In the genomic region with DNA sequence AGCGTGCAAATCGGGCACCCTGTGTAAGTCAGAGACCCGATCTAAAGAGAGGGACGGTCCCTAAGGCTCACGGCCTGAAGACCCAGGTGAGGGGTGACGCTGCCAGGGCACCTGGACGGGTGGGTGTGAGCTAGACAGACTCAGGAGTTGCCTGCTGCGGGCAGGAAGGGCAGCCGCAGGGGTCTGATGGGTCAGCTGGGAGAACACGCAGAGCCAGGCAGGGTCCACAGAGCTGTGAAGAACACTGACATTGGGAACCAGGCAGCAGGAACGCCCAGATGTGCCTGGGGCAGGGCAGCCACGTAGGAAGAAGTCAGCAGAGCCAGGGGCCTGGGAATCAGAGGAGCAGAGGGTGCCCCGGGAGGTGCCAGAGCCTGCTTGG, we compare ENCODE assay signal across 21 cellular contexts. TPM values are rescaled to one million over a fixed set of nuclear protein-coding genes. Genes with fewer than 3 reads are reported as not detected.
DNase-seq lines count a peak whose midpoint lies in the region; ATAC-seq, FAIRE-seq and TF ChIP-seq lines count a peak whose summit lies in the region.
"Had no signal": no experiment of that assay in that cellular context is flagged by ENCODE, and none has a peak within 500 bp of the region (broad histone marks: within the 10 kb centered on the region; RNA-seq: fewer than 3 reads in every experiment).

No MANE protein-coding gene starts in this region.

- no peaks in the 10 kb centered on the region for H3K27me3 ChIP-seq in right lobe of liver
- H3K27me3 ChIP-seq in HepG2 (ENCODE audit: control insufficient read depth in 1 of 2, insufficient read depth in 2 of 2, low read length in 2 of 2): no peaks in the 10 kb centered on the region
- H3K27me3 ChIP-seq in H1 (replicated peaks in 1 of 4; ENCODE audit: control insufficient read depth in 3 of 4, extremely low read depth in 1 of 4, insufficient read depth in 3 of 4, low read length in 3 of 4): no peaks in the 10 kb centered on the region
- H3K27me3 ChIP-seq in suprapubic skin: no peaks in the 10 kb centered on the region

- H2AFZ ChIP-seq in HepG2 (ENCODE audit: low read length) (no peak overlapping the region), H1 (ENCODE audit: low read length) (no peak overlapping the region)

- BruUV-seq in HepG2 (replicated peaks; lab: Mats Ljungman, UMichigan): no TSS peak

- no peak overlapping the region for H2BK5ac ChIP-seq in H1 (ENCODE audit: low read depth, low read length)

- no peak overlapping the region for H3K4ac ChIP-seq in H1 (replicated peaks; ENCODE audit: insufficient read length, low read depth, low read length)

- H3K4me1 ChIP-seq in right lobe of liver (no peaks in the 10 kb centered on the region), HepG2 (ENCODE audit: insufficient read depth, low read length) (no peaks in the 10 kb centered on the region), H1 (replicated peaks in 1 of 4; ENCODE audit: control insufficient read depth in 3 of 4, insufficient read depth in 4 of 4, low read length in 3 of 4) (peaks cover 0 to 1% (median 0%) of the 10 kb centered on the region in 4 experiments; a peak in 1 of 7 replicates), suprapubic skin (peaks cover 11% of the 10 kb centered on the region)
- H3K4me1 ChIP-seq: A549 had no signal

- H3K14ac ChIP-seq in H1 (ENCODE audit: insufficient read length): no peak overlapping the region

- 0 out of 2 replicates have a peak overlapping the region, but pooled peaks have one; percentile 17 for H2BK12ac ChIP-seq in H1 (ENCODE audit: low read depth, low read length)

- no peak overlapping the region for H4K91ac ChIP-seq in H1 (replicated peaks; ENCODE audit: insufficient read length, low read length)

- no peak overlapping the region for H3K4me3 ChIP-seq in right lobe of liver
- H3K4me3 ChIP-seq in HepG2 (replicated peaks in 1 of 3; ENCODE audit: insufficient read depth in 1 of 3, low read depth in 2 of 3, low read length in 3 of 3): no peak overlapping the region
- H3K4me3 ChIP-seq in H1 (ENCODE audit: extremely low read depth in 1 of 4, insufficient read depth in 2 of 4, low read depth in 3 of 4, low read length in 4 of 4): no peak overlapping the region
- H3K4me3 ChIP-seq in suprapubic skin: no peak overlapping the region
- H3K4me3 ChIP-seq: A549 had no signal

- WGBS in right lobe of liver (ENCODE audit: insufficient coverage, low coverage, low lambda C conversion rate, missing lambda C conversion rate): 100% methylated on average over 1 of the region's 13 CpGs
- 96% methylated on average over 12 of the region's 13 CpGs for WGBS in HepG2 (ENCODE audit: low lambda C conversion rate)
- 95% methylated on average over 8 of the region's 13 CpGs; no CpG with 5 or more reads in 1 of the 2 experiments for WGBS in H1 (ENCODE audit: extremely low coverage in 1 of 2, insufficient coverage in 1 of 2, insufficient read length in 1 of 2, insufficient replicate concordance in 2 of 2, low coverage in 1 of 2, low lambda C conversion rate in 2 of 2, missing lambda C conversion rate in 1 of 2), 2 experiments
- 91% methylated on average over 13 of the region's 13 CpGs for WGBS in suprapubic skin

- TF ChIP-seq POLR2A in right lobe of liver (IDR thresholded peaks at IDR 0.05) (no peak), HepG2 (IDR thresholded peaks at IDR 0.05; ENCODE audit: insufficient read depth in 1 of 2, low read depth in 2 of 2, low read length in 2 of 2) (no peak), H1 (IDR thresholded peaks at IDR 0.05; ENCODE audit: control extremely low read depth in 1 of 2, low read depth in 2 of 2, low read length in 2 of 2) (no peak), suprapubic skin (IDR thresholded peaks at IDR 0.05) (no peak)

- TF ChIP-seq RAD21 in HepG2 (CRISPR knock-in tag; IDR thresholded peaks at IDR 0.05): no peak
- TF ChIP-seq RAD21 in H1 (IDR thresholded peaks at IDR 0.05 in 1 of 2, conservative IDR thresholded peaks at IDR 0.05 in 1 of 2; ENCODE audit: low read depth in 2 of 2, low read length in 2 of 2): no peak

- H2BK20ac ChIP-seq in H1 (ENCODE audit: low read length): no peak overlapping the region

- peaks cover 7% of the 10 kb centered on the region for H3K4me1 Mint-ChIP-seq in nephron progenitor cell

- peak overlapping the region; percentile 26 for H3K27ac Mint-ChIP-seq in nephron progenitor cell
- H3K27ac Mint-ChIP-seq: HFFc6 had no signal

- in situ Hi-C loops in HepG2 (cut with HindIII; ENCODE audit: extremely low pct_ligation_motif_present, low pct_unique_long_range_greater_than_20kb): no loop called here

- H3K27me3 Mint-ChIP-seq in nephron progenitor cell (ENCODE audit: low read depth, poor library complexity): no peaks in the 10 kb centered on the region
- H3K27me3 Mint-ChIP-seq: CD4-positive, alpha-beta memory T cell had no signal

- no peak overlapping the region for H4K5ac ChIP-seq in H1 (ENCODE audit: insufficient read length, low read depth, low read length)

- no peaks in the 10 kb centered on the region for H3K9me3 ChIP-seq in right lobe of liver
- no peaks in the 10 kb centered on the region for H3K9me3 ChIP-seq in HepG2 (ENCODE audit: low read length)
- H3K9me3 ChIP-seq in H1 (ENCODE audit: insufficient read depth in 2 of 2, low read depth in 1 of 2, low read length in 1 of 2): no peaks in the 10 kb centered on the region
- H3K9me3 ChIP-seq in suprapubic skin: no peaks in the 10 kb centered on the region
- H3K9me3 ChIP-seq: A549 had no signal

- H2AK5ac ChIP-seq in H1 (ENCODE audit: low read depth, low read length): no peak overlapping the region

- ATAC-seq in right lobe of liver (no peak), HepG2 (no peak)

- H3K9ac ChIP-seq in HepG2 (ENCODE audit: insufficient read depth, low read depth, low read length) (no peak overlapping the region), H1 (replicated peaks in 1 of 4; ENCODE audit: extremely low read depth in 1 of 4, low read depth in 3 of 4, low read length in 3 of 4) (no peak overlapping the region)

- H3K18ac ChIP-seq in H1 (ENCODE audit: extremely low read depth, low read length): no peak overlapping the region

- FAIRE-seq in HepG2 (lab: Jason Lieb, UNC) (no peak), H1 (lab: Jason Lieb, UNC) (no peak)
- FAIRE-seq: A549, GM12892, GM18507, H54 had no signal

- no peak overlapping the region for H2BK120ac ChIP-seq in H1 (replicated peaks; ENCODE audit: low read depth, low read length)

- peaks cover 4% of the 10 kb centered on the region; the same call in 1 of the 2 replicates for H3K23me2 ChIP-seq in H1 (ENCODE audit: low read depth, low read length)

- no peak overlapping the region for H2BK15ac ChIP-seq in H1 (ENCODE audit: low read length)

- peaks cover 11% of the 10 kb centered on the region; the same call in 1 of the 2 replicates for H4K20me1 ChIP-seq in HepG2 (ENCODE audit: insufficient read depth, low read length)
- H4K20me1 ChIP-seq in H1 (replicated peaks in 1 of 2; ENCODE audit: control insufficient read depth in 1 of 2, insufficient read depth in 2 of 2, low read length in 2 of 2): peaks cover 14 to 40% of the 10 kb centered on the region in 2 experiments

- H4K8ac ChIP-seq in H1 (ENCODE audit: extremely low read depth, insufficient read depth, low read length): no peak overlapping the region

- H3K79me2 ChIP-seq in HepG2 (ENCODE audit: insufficient read depth, low read length) (peaks cover 12% of the 10 kb centered on the region), H1 (ENCODE audit: control insufficient read depth in 1 of 2, insufficient read depth in 2 of 2, low read length in 2 of 2) (peaks cover 2 to 80% of the 10 kb centered on the region in 2 experiments; a peak in 3 of 4 replicates)

- no peak overlapping the region for H3K4me2 ChIP-seq in HepG2 (ENCODE audit: low read depth, low read length)
- H3K4me2 ChIP-seq in H1 (ENCODE audit: insufficient read depth in 1 of 2, low read depth in 2 of 2, low read length in 2 of 2): no peak overlapping the region
- H3K4me2 ChIP-seq: A549 had no signal

- H3K79me1 ChIP-seq in H1 (ENCODE audit: low read depth, low read length): peaks cover 26% of the 10 kb centered on the region

- peaks cover 0 to 3% (median 0%) of the 10 kb centered on the region in 4 donors for H3K36me3 ChIP-seq in right lobe of liver
- peaks cover 8 to 16% of the 10 kb centered on the region in 2 experiments; a peak in 4 of 5 replicates for H3K36me3 ChIP-seq in HepG2 (replicated peaks in 1 of 2; ENCODE audit: control insufficient read depth in 1 of 2, insufficient read depth in 2 of 2, low read length in 2 of 2)
- H3K36me3 ChIP-seq in H1 (ENCODE audit: control insufficient read depth in 2 of 4, insufficient read depth in 4 of 4, low read length in 3 of 4): no peaks in the 10 kb centered on the region
- H3K36me3 ChIP-seq in suprapubic skin: peaks cover 6% of the 10 kb centered on the region

- CTCF ChIA-PET in HepG2 (lab: Yijun Ruan, JAX; ENCODE audit: low intra/inter-chr PET ratio, low total read pairs) (no interaction called here), H1 (lab: Charles Lee; ENCODE audit: partially characterized antibody) (no interaction called here)

- no peak overlapping the region for H3K27ac ChIP-seq in right lobe of liver
- no peak overlapping the region for H3K27ac ChIP-seq in HepG2 (ENCODE audit: extremely low read length, insufficient read depth, low read length)
- H3K27ac ChIP-seq in H1 (ENCODE audit: low read depth, low read length): no peak overlapping the region
- no peak overlapping the region for H3K27ac ChIP-seq in suprapubic skin
- H3K27ac ChIP-seq: A549 had no signal

- TF ChIP-seq CTCF in right lobe of liver (IDR thresholded peaks at IDR 0.05) (no peak), HepG2 (CRISPR knock-in tag; IDR thresholded peaks at IDR 0.05) (no peak), H1 (IDR thresholded peaks at IDR 0.05; ENCODE audit: control extremely low read depth in 1 of 3, insufficient read depth in 1 of 3, low read depth in 1 of 3, low read length in 3 of 3) (no peak), nephron progenitor cell (IDR thresholded peaks at IDR 0.05) (no peak), suprapubic skin (IDR thresholded peaks at IDR 0.05) (no peak), GM20000 (IDR thresholded peaks at IDR 0.05; ENCODE audit: extremely low read depth, missing control alignments) (no peak)

- POLR2A ChIA-PET in HepG2 (lab: Yijun Ruan, JAX): no interaction called here
- POLR2A ChIA-PET in H1 (lab: Charles Lee; ENCODE audit: partially characterized antibody): no interaction called here

- H3K4me3 Mint-ChIP-seq in nephron progenitor cell: no peak overlapping the region
- H3K4me3 Mint-ChIP-seq: HFFc6 had no signal

- H3K56ac ChIP-seq in H1 (replicated peaks; ENCODE audit: insufficient read length, low read depth, low read length): no peak overlapping the region

- TF ChIP-seq EP300 in HepG2 (IDR thresholded peaks at IDR 0.05; ENCODE audit: low read depth in 2 of 2, low read length in 2 of 2) (no peak), HepG2 (CRISPR knock-in tag; IDR thresholded peaks at IDR 0.05; ENCODE audit: borderline replicate concordance) (no peak), H1 (IDR thresholded peaks at IDR 0.05; ENCODE audit: borderline replicate concordance in 1 of 2, low read depth in 2 of 2, low read length in 2 of 2) (no peak), suprapubic skin (IDR thresholded peaks at IDR 0.05) (no peak)

- DNase-seq in right lobe of liver: peak; percentile 15 to 41 (median 40)
- no peak for DNase-seq in HepG2 (ENCODE audit: low spot score)
- no peak for DNase-seq in H1 (ENCODE audit: low read depth in 1 of 2, low spot score in 2 of 2)
- DNase-seq in nephron progenitor cell: no peak
- DNase-seq in suprapubic skin (ENCODE audit: low spot score in 2 of 2): peak; percentile 58 to 64
- DNase-seq in GM20000 (ENCODE audit: low spot score): no peak
- no peak for DNase-seq in cortex of kidney (lab: John Stamatoyannopoulos, UW)
- no peak for DNase-seq in COLO829 (ENCODE audit: low spot score)
- DNase-seq: CD4-positive, alpha-beta memory T cell; HFFc6; KG1; NCI-H1105 treated with DMSO at 0.1 percent for 48 hours; NCI-H1694 treated with DMSO at 0.1 percent for 48 hours; NCI-H2107; NCI-H510A; NCI-H748 treated with DMSO at 0.1 percent for 48 hours; OCI-M1 had no signal

- H3K23ac ChIP-seq in H1 (ENCODE audit: insufficient read length): no peak overlapping the region

- intact Hi-C loops in right lobe of liver (cut with DNase I): no loop called here
- intact Hi-C loops in HepG2 (cut with micrococcal nuclease; ENCODE audit: unreplicated experiment): no loop called here

- H3K36me3 Mint-ChIP-seq in nephron progenitor cell (ENCODE audit: low read depth): peaks cover 5% of the 10 kb centered on the region

- H3K9me3 Mint-ChIP-seq in nephron progenitor cell: no peaks in the 10 kb centered on the region
- H3K9me3 Mint-ChIP-seq: CD4-positive, alpha-beta memory T cell; HFFc6 had no signal

RNA-seq across cellular contexts. Expression of a gene that starts 25.9 kb away (rescaled TPM):
- 10 to 100 TPM in 5 of 6 experiments, 1 to 10 TPM in 1; 8.9 to 22.4 (median 14.7) TPM for total RNA-seq in right lobe of liver
- total RNA-seq in HepG2 (2016; rRNA removed; fragmentation: Illumina TruSeq; extraction: Trizol): 9.1 and 10.1 TPM in 2 replicates
- 19.0 and 23.2 TPM in 2 replicates for total RNA-seq in HepG2 (2016; cell fraction: cytosol; rRNA removed; fragmentation: Illumina TruSeq; extraction: Trizol; ENCODE audit: low read depth)
- total RNA-seq in HepG2 (2016; cell fraction: insoluble cytoplasmic fraction; rRNA removed; fragmentation: Illumina TruSeq; extraction: Trizol): 8.7 and 10.2 TPM in 2 replicates
- 8.0 and 11.2 TPM in 2 replicates for total RNA-seq in HepG2 (2016; cell fraction: membrane; rRNA removed; fragmentation: Illumina TruSeq; extraction: Trizol)
- total RNA-seq in HepG2 (2016; cell fraction: nucleus; rRNA removed; fragmentation: Illumina TruSeq; extraction: Trizol): 14.9 and 20.4 TPM in 2 replicates
- 11.5 and 11.9 TPM in 2 replicates for polyA plus RNA-seq in HepG2 (2011; rRNA removed)
- polyA plus RNA-seq in HepG2 (2011; cell fraction: cytosol; rRNA removed): 6.8 and 7.6 TPM in 2 replicates
- 60.5 and 78.4 TPM in 2 replicates for polyA plus RNA-seq in HepG2 (2011; cell fraction: nucleus; rRNA removed)
- 8.7 and 10.7 TPM in 2 replicates for polyA plus RNA-seq in HepG2 (2012)
- polyA plus RNA-seq in HepG2 (2016; cell fraction: cytosol; fragmentation: Illumina TruSeq; extraction: Trizol; ENCODE audit: low read depth): 0.57 and 0.92 TPM in 2 replicates
- 5.1 and 7.0 TPM in 2 replicates for polyA plus RNA-seq in HepG2 (2016; cell fraction: insoluble cytoplasmic fraction; fragmentation: Illumina TruSeq; extraction: Trizol; ENCODE audit: low read depth)
- polyA plus RNA-seq in HepG2 (2016; cell fraction: membrane; fragmentation: Illumina TruSeq; extraction: Trizol; ENCODE audit: low read depth): 1.6 and 2.5 TPM in 2 replicates
- polyA plus RNA-seq in HepG2 (2016; cell fraction: nucleus; fragmentation: Illumina TruSeq; extraction: Trizol; ENCODE audit: insufficient read depth, low read depth): 12.4 and 16.1 TPM in 2 replicates
- polyA minus RNA-seq in HepG2 (2011; rRNA and poly(A)+ RNA removed; ENCODE audit: low replicate concordance): 27.5 and 29.0 TPM in 2 replicates
- polyA minus RNA-seq in HepG2 (2011; cell fraction: cytosol; rRNA and poly(A)+ RNA removed): 10.9 and 14.4 TPM in 2 replicates
- polyA minus RNA-seq in HepG2 (2011; cell fraction: nucleus; rRNA and poly(A)+ RNA removed): 64.9 and 80.1 TPM in 2 replicates
- total RNA-seq in H1 (2021; fragmentation: NEBNext Ultra II Directional; extraction: Animal tissue kit (Norgen Biotek cat#: 25700)): 31.3 and 31.5 TPM in 2 replicates
- 15.4 and 31.2 TPM in 2 replicates for polyA plus RNA-seq in H1 (2011; rRNA removed)
- polyA plus RNA-seq in H1 (2011; cell fraction: cytosol; rRNA removed): 14.3 TPM
- polyA plus RNA-seq in H1 (2011; cell fraction: nucleus; rRNA removed): 24.1 TPM
- polyA plus RNA-seq in H1 (2012, experiment 1 of 2): 9.7 to 17.8 TPM (median 12.6 TPM) in 4 replicates
- 5.0 TPM for polyA plus RNA-seq in H1 (2012, experiment 2 of 2)
- polyA plus RNA-seq in H1 (2013, experiment 1 of 2): 14.8 TPM
- 12.6 TPM for polyA plus RNA-seq in H1 (2013, experiment 2 of 2)
- 35.1 and 38.5 TPM in 2 replicates for polyA minus RNA-seq in H1 (2011; rRNA and poly(A)+ RNA removed)
- 26.3 TPM for polyA minus RNA-seq in H1 (2011; cell fraction: cytosol; rRNA and poly(A)+ RNA removed)
- polyA minus RNA-seq in H1 (2011; cell fraction: nucleus; rRNA and poly(A)+ RNA removed): 47.3 TPM
- total RNA-seq in suprapubic skin: 100 to 1,000 TPM in 1 of 4 donors, 10 to 100 TPM in 3; 51.4 to 107 (median 70.8) TPM

Comparison
In these comparisons a context has a peak if more than half of its experiments do, and no peak if none do; other contexts are left out.
1. DNase-seq: peak in right lobe of liver (3 of 3) and suprapubic skin (2 of 2); none in HepG2 (single experiment), H1 (0 of 2), nephron progenitor cell (single experiment), GM20000 (single experiment), cortex of kidney (single experiment) and COLO829 (single experiment).